In genomic region chr1:8411803-8412182, GRCh38 we compare ENCODE assay signal across 1 cellular context.
TF ChIP-seq lines count a peak whose summit lies in the region.

No MANE protein-coding gene starts in this region.

TF ChIP-seq in GM12878, 131 proteins besides CTCF, POLR2A, EP300 and RAD21:
- TF ChIP-seq ATF3 (IDR thresholded peaks at IDR 0.05; ENCODE audit: borderline replicate concordance, extremely low read depth, low read depth, low read length) (no peak), SRF (IDR thresholded peaks at IDR 0.05; ENCODE audit: low read depth in 2 of 2, low read length in 2 of 2) (no peak), PBX3 (IDR thresholded peaks at IDR 0.05; ENCODE audit: insufficient replicate concordance, low read depth, low read length) (no peak), ZZZ3 (IDR thresholded peaks at IDR 0.05; ENCODE audit: control insufficient read depth, insufficient read length, low read depth) (no peak), CHD1 (IDR thresholded peaks at IDR 0.05; ENCODE audit: low read depth, low read length) (no peak), BMI1 (IDR thresholded peaks at IDR 0.05; ENCODE audit: borderline replicate concordance) (no peak), CUX1 (IDR thresholded peaks at IDR 0.05; ENCODE audit: insufficient replicate concordance, low read depth, low read length) (no peak), CREB1 (IDR thresholded peaks at IDR 0.05; ENCODE audit: low read depth) (no peak), BCL3 (IDR thresholded peaks at IDR 0.05; ENCODE audit: borderline replicate concordance, insufficient read depth, low read depth, low read length, poor library complexity, severe bottlenecking) (no peak), WRNIP1 (IDR thresholded peaks at IDR 0.05; ENCODE audit: borderline replicate concordance, low read depth, low read length) (no peak), PML (IDR thresholded peaks at IDR 0.05; ENCODE audit: low read length) (no peak), CBX3 (IDR thresholded peaks at IDR 0.05; ENCODE audit: borderline replicate concordance, low read depth) (no peak), ZBTB40 (IDR thresholded peaks at IDR 0.05; ENCODE audit: borderline replicate concordance) (no peak), RFX5 (IDR thresholded peaks at IDR 0.05; ENCODE audit: low read depth, low read length) (no peak), YBX1 (IDR thresholded peaks at IDR 0.05) (no peak)
